ENCODE assay signal across 14 cellular contexts in the genomic region with DNA sequence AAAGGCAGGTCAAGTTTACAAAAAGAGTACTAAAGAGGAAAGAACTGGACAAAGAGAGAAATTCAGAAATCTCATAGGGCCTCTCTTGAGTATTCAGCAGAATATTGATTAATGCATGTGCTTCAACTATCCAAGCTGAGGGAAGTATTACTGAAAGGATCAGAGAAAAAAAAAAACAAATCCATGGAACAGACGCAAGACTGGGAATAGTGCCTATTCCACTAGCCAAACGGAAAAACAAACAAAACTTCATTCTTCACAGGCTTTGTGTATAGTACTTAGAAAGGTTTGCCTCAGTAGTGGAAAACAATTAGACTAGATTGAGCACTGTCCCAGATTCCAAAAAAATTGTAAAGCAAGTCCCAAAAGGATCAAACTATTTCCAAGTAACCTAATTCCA.
"Had no signal": no experiment of that assay in that cellular context is flagged by ENCODE, and none has a peak within 500 bp of the region (broad histone marks: within the 10 kb centered on the region; RNA-seq: fewer than 3 reads in every experiment).

No MANE protein-coding gene starts in this region.

- H3K27ac ChIP-seq: lower lobe of right lung, prostate gland, right lobe of liver had no signal

- H3K4me3 Mint-ChIP-seq: activated CD4-positive, alpha-beta T cell treated with anti-CD3 and anti-CD28 coated beads, Interleukin-2, amount 10 ng/mL, durations not matched to agents 7 days and 5 days; activated naive CD4-positive, alpha-beta T cell treated with anti-CD3 and anti-CD28 coated beads for 36 hours; activated T-helper 17 cell treated with anti-CD3 and anti-CD28 coated beads, Interleukin-2, amount 50 U/mL, for 72 hours; naive thymus-derived CD4-positive, alpha-beta T cell; T-helper 17 cell had no signal

- H3K4me1 ChIP-seq: lower lobe of right lung, prostate gland had no signal

- H3K27ac Mint-ChIP-seq: activated CD4-positive, alpha-beta T cell treated with anti-CD3 and anti-CD28 coated beads, Interleukin-2, amount 10 ng/mL, durations not matched to agents 7 days and 5 days; activated naive CD4-positive, alpha-beta T cell treated with anti-CD3 and anti-CD28 coated beads for 36 hours; activated T-helper 17 cell treated with anti-CD3 and anti-CD28 coated beads, Interleukin-2, amount 50 U/mL, for 72 hours; naive thymus-derived CD4-positive, alpha-beta T cell; T-helper 17 cell had no signal

- DNase-seq: activated CD4-positive, alpha-beta T cell treated with anti-CD3 and anti-CD28 coated beads, Interleukin-2, amount 10 ng/mL, durations not matched to agents 7 days and 5 days; activated CD4-positive, CD25-positive, alpha-beta regulatory T cell; activated naive CD4-positive, alpha-beta T cell treated with anti-CD3 and anti-CD28 coated beads for 36 hours; activated T-cell treated with anti-CD3 and anti-CD28 coated beads for 4 hours; effector CD4-positive, alpha-beta T cell; hypothalamus; lower lobe of right lung; naive thymus-derived CD4-positive, alpha-beta T cell; right lobe of liver; stimulated activated CD4-positive, alpha-beta T cell treated with anti-CD3 and anti-CD28 coated beads, Interleukin-2, amount 100 ng/mL, for 24 hours; stimulated activated naive CD4-positive, alpha-beta T cell; T-helper 17 cell had no signal

- H3K4me1 Mint-ChIP-seq: activated CD4-positive, alpha-beta T cell treated with anti-CD3 and anti-CD28 coated beads, Interleukin-2, amount 10 ng/mL, durations not matched to agents 7 days and 5 days; activated T-helper 17 cell treated with anti-CD3 and anti-CD28 coated beads, Interleukin-2, amount 50 U/mL, for 72 hours; naive thymus-derived CD4-positive, alpha-beta T cell; T-helper 17 cell had no signal

- H3K9me3 Mint-ChIP-seq: activated CD4-positive, alpha-beta T cell treated with anti-CD3 and anti-CD28 coated beads, Interleukin-2, amount 10 ng/mL, durations not matched to agents 7 days and 5 days; activated naive CD4-positive, alpha-beta T cell treated with anti-CD3 and anti-CD28 coated beads for 36 hours; activated T-helper 17 cell treated with anti-CD3 and anti-CD28 coated beads, Interleukin-2, amount 50 U/mL, for 72 hours had no signal

- H3K4me3 ChIP-seq: lower lobe of right lung, prostate gland, right lobe of liver had no signal

- ATAC-seq: activated T-helper 17 cell treated with anti-CD3 and anti-CD28 coated beads, Interleukin-2, amount 50 U/mL, for 72 hours; lower lobe of right lung; naive thymus-derived CD4-positive, alpha-beta T cell; T-helper 17 cell had no signal

- H3K9me3 ChIP-seq: lower lobe of right lung, prostate gland, right lobe of liver had no signal

- H3K27me3 Mint-ChIP-seq: activated CD4-positive, alpha-beta T cell treated with anti-CD3 and anti-CD28 coated beads, Interleukin-2, amount 10 ng/mL, durations not matched to agents 7 days and 5 days had no signal

- H3K27me3 ChIP-seq: right lobe of liver had no signal

- H3K36me3 Mint-ChIP-seq: naive thymus-derived CD4-positive, alpha-beta T cell had no signal

- H3K36me3 ChIP-seq: lower lobe of right lung, prostate gland, right lobe of liver had no signal
